ENCODE assay signal across 8 cellular contexts in genomic region chr16:84065536-84066132, GRCh38. TPM values are rescaled to one million over a fixed set of nuclear protein-coding genes. Genes with fewer than 3 reads are reported as not detected.
A peak's percentile ranks its signal among the peaks of the same experiment; 100 is the strongest.
DNase-seq lines count a peak whose midpoint lies in the region; ATAC-seq and TF ChIP-seq lines count a peak whose summit lies in the region.

No MANE protein-coding gene starts in this region.

- intact Hi-C loops in Calu3 (cut with micrococcal nuclease; ENCODE audit: unreplicated experiment) (loop anchor here (1.0 to 5.0 kb wide), 2 partner anchors 93 to 239 kb away; no protein-coding TSS in a partner anchor), PC-3 (cut with micrococcal nuclease) (no loop called here), mammary epithelial cell (cut with micrococcal nuclease) (loop anchor here (1.0 kb wide), 4 partner anchors 97 to 239 kb away; partner anchors contain the start of gene NECAB2), thyroid gland (cut with DNase I) (no loop called here), posterior vena cava (cut with DNase I) (loop anchor here in 1 of 2 donors (2.0 kb wide), 1 partner anchor 97 kb away; the partner anchor contains the start of gene NECAB2)

- H3K9me2 ChIP-seq in PC-3 (replicated peaks; ENCODE audit: low read length), result no peaks in the 10 kb centered on the region

- H3K4me1 Mint-ChIP-seq in Calu3 (ENCODE audit: low read depth, unreplicated experiment), result no peaks in the 10 kb centered on the region

- H3F3A ChIP-seq in PC-3 (ENCODE audit: low read length, unreplicated experiment), result no peaks in the 10 kb centered on the region

- H4K20me1 ChIP-seq in PC-3 (ENCODE audit: low read length) (no peaks in the 10 kb centered on the region), mammary epithelial cell (ENCODE audit: insufficient read depth, low read length) (no peaks in the 10 kb centered on the region)

- H3K4me2 ChIP-seq in PC-3 (ENCODE audit: low read length) (no peak overlapping the region), mammary epithelial cell (ENCODE audit: insufficient read depth, low read depth, low read length) (no peak overlapping the region)

- H3K9ac ChIP-seq in PC-3 (ENCODE audit: low read length) (no peak overlapping the region), mammary epithelial cell (ENCODE audit: insufficient read depth, low read length) (no peak overlapping the region), liver (ENCODE audit: low read depth in 1 of 2, low read length in 2 of 2) (no peak overlapping the region)

- POLR2A ChIA-PET in PC-3 (lab: Charles Lee; ENCODE audit: unreplicated experiment), result no interaction called here

- H3K79me2 ChIP-seq in PC-3 (ENCODE audit: low read length), result no peaks in the 10 kb centered on the region
- no peaks in the 10 kb centered on the region for H3K79me2 ChIP-seq in mammary epithelial cell (ENCODE audit: insufficient read depth, low read length)

- DNase-seq in Calu3 (peak; percentile 60), HL-60 (ENCODE audit: low read depth in 1 of 2, low spot score in 1 of 2) (peak in 1 of 2 experiments; percentile 55), PC-3 (peak; percentile 59), mammary epithelial cell (peak; percentile 44), thyroid gland (peak; percentile 41 to 43), posterior vena cava (ENCODE audit: low spot score) (no peak)

- CTCF ChIA-PET in Calu3 (lab: Charles Lee) (interaction anchor here (0.6 to 1.3 kb wide), 6 partner anchors 38 to 865 kb away, joined by 3 to 5 read pairs (median 4); no protein-coding TSS in a partner anchor), PC-3 (lab: Charles Lee) (interaction anchor here (0.6 kb wide), 1 partner anchor 107 kb away, joined by 4 read pairs; no protein-coding TSS in a partner anchor), mammary epithelial cell (lab: Charles Lee; ENCODE audit: low non-redundant PET) (interaction anchor here (0.6 kb wide), 2 partner anchors 136 to 243 kb away, joined by 3 to 7 read pairs; no protein-coding TSS in a partner anchor)

- H3K36me3 ChIP-seq in PC-3 (ENCODE audit: low read depth, low read length), result peaks cover 23% of the 10 kb centered on the region
- H3K36me3 ChIP-seq in mammary epithelial cell (ENCODE audit: insufficient read depth, low read length), result peaks cover 12% of the 10 kb centered on the region
- H3K36me3 ChIP-seq in liver (ENCODE audit: control insufficient read depth in 4 of 4, insufficient read depth in 3 of 4, low read depth in 1 of 4, low read length in 3 of 4), result peaks cover 16 to 88% (median 63%) of the 10 kb centered on the region in 4 donors
- H3K36me3 ChIP-seq in thyroid gland, result peaks cover 68 to 78% of the 10 kb centered on the region in 2 donors

- H3K27ac ChIP-seq in HL-60 (replicated peaks) (no peak overlapping the region), PC-3 (ENCODE audit: low read length) (no peak overlapping the region), mammary epithelial cell (ENCODE audit: insufficient read depth, low read depth, low read length) (no peak overlapping the region), liver (ENCODE audit: low read depth in 1 of 2, low read length in 2 of 2) (no peak overlapping the region), thyroid gland (no peak overlapping the region)

- TF ChIP-seq RAD21 in liver (IDR thresholded peaks at IDR 0.05), result peak; percentile 75 to 83

- no peak overlapping the region for H3K4me3 Mint-ChIP-seq in Calu3 (ENCODE audit: low read depth, unreplicated experiment)

- no peak for TF ChIP-seq POLR2A in thyroid gland (IDR thresholded peaks at IDR 0.05)

- H3K9me3 ChIP-seq in PC-3 (ENCODE audit: low read length), result no peaks in the 10 kb centered on the region
- H3K9me3 ChIP-seq in mammary epithelial cell (replicated peaks; ENCODE audit: insufficient read depth, low read length), result no peaks in the 10 kb centered on the region
- no peaks in the 10 kb centered on the region for H3K9me3 ChIP-seq in liver (ENCODE audit: control insufficient read depth in 4 of 4, low read length in 3 of 4)
- H3K9me3 ChIP-seq in thyroid gland, result no peaks in the 10 kb centered on the region

- H3K36me3 Mint-ChIP-seq in Calu3 (ENCODE audit: insufficient read depth, unreplicated experiment), result peaks cover 45% of the 10 kb centered on the region

- H3K4me3 ChIP-seq in HL-60 (replicated peaks; ENCODE audit: insufficient read depth, low read length) (no peak overlapping the region), PC-3 (ENCODE audit: low read length) (no peak overlapping the region), mammary epithelial cell (replicated peaks in 1 of 3; ENCODE audit: insufficient read depth in 1 of 3, low read depth in 2 of 3, low read length in 3 of 3) (no peak overlapping the region), liver (ENCODE audit: low read depth in 1 of 3, low read length in 3 of 3) (no peak overlapping the region), thyroid gland (replicated peaks in 1 of 3) (no peak overlapping the region)

- no peak overlapping the region for H2AFZ ChIP-seq in PC-3 (ENCODE audit: low read length)
- no peak overlapping the region for H2AFZ ChIP-seq in mammary epithelial cell (ENCODE audit: low read depth, low read length)

- no peak overlapping the region for H3K27ac Mint-ChIP-seq in Calu3 (ENCODE audit: unreplicated experiment)

- dilution Hi-C loops in mammary epithelial cell (cut with HindIII; ENCODE audit: low sequenced_read_pairs), result loop anchor here (5.0 kb wide), 1 partner anchor 33 kb away; no protein-coding TSS in a partner anchor

- no peaks in the 10 kb centered on the region for H3K9me3 Mint-ChIP-seq in Calu3 (ENCODE audit: low read depth, unreplicated experiment)

- H3K27me3 ChIP-seq in HL-60 (ENCODE audit: insufficient read depth, poor library complexity, severe bottlenecking) (no peaks in the 10 kb centered on the region), PC-3 (ENCODE audit: low read length) (no peaks in the 10 kb centered on the region), mammary epithelial cell (ENCODE audit: insufficient read depth, low read length) (no peaks in the 10 kb centered on the region), liver (ENCODE audit: control insufficient read depth in 4 of 4, insufficient read depth in 4 of 4, low read length in 3 of 4) (no peaks in the 10 kb centered on the region), thyroid gland (no peaks in the 10 kb centered on the region)

- 39% methylated on average over 12 of the region's 12 CpGs for WGBS in mammary epithelial cell (ENCODE audit: low coverage, missing lambda C conversion rate)
- WGBS in liver, result 50% methylated on average over 12 of the region's 12 CpGs
- WGBS in thyroid gland, 2 donors, result 49 to 52% methylated on average over 12 of the region's 12 CpGs

- H3K4me1 ChIP-seq in PC-3 (ENCODE audit: insufficient read depth, low read length) (no peaks in the 10 kb centered on the region), mammary epithelial cell (ENCODE audit: insufficient read depth, low read length) (no peaks in the 10 kb centered on the region), liver (ENCODE audit: control insufficient read depth in 4 of 4, insufficient read depth in 4 of 4, low read length in 3 of 4) (no peaks in the 10 kb centered on the region), thyroid gland (no peaks in the 10 kb centered on the region)

- BruUV-seq in Calu3 (replicated peaks; lab: Mats Ljungman, UMichigan) (no TSS peak), PC-3 (replicated peaks; lab: Mats Ljungman, UMichigan) (no TSS peak), mammary epithelial cell (replicated peaks; lab: Mats Ljungman, UMichigan) (no TSS peak)

- in situ Hi-C loops in mammary epithelial cell (cut with MboI; ENCODE audit: low sequenced_read_pairs in 2 of 2), result loop anchor here (10.0 to 25.0 kb wide), 2 partner anchors 228 to 241 kb away; no protein-coding TSS in a partner anchor

- ATAC-seq in PC-3 (peak; percentile 76), HG02973 (IDR thresholded peaks at IDR 0.05; ENCODE audit: unreplicated experiment) (no peak)

- H3K27me3 Mint-ChIP-seq in Calu3 (ENCODE audit: unreplicated experiment), result no peaks in the 10 kb centered on the region

- TF ChIP-seq CTCF in Calu3 (IDR thresholded peaks at IDR 0.05; ENCODE audit: unreplicated experiment) (peak; percentile 57), HL-60 (IDR thresholded peaks at IDR 0.05; ENCODE audit: insufficient read depth, low read length) (peak; percentile 63), PC-3 (conservative IDR thresholded peaks at IDR 0.05; ENCODE audit: low read depth, low read length) (peak; percentile 62), mammary epithelial cell (conservative IDR thresholded peaks at IDR 0.05 in 1 of 2, IDR thresholded peaks at IDR 0.05 in 1 of 2; ENCODE audit: extremely low read depth in 1 of 2, insufficient read depth in 1 of 2, low read depth in 1 of 2, low read length in 2 of 2) (peak; percentile 74 to 86), liver (IDR thresholded peaks at IDR 0.05; ENCODE audit: low read depth, low read length, missing input control) (peak; percentile 66), thyroid gland (IDR thresholded peaks at IDR 0.05) (peak in 4 of 6 experiments; percentile 18 to 53 (median 48))

TF ChIP-seq in liver, 16 proteins besides CTCF, POLR2A, EP300 and RAD21 (continues in another document):
- TF ChIP-seq RXRA (IDR thresholded peaks at IDR 0.05), result no peak
- no peak for TF ChIP-seq EGR1 (IDR thresholded peaks at IDR 0.05; ENCODE audit: low read depth in 2 of 2)
- TF ChIP-seq JUND (IDR thresholded peaks at IDR 0.05), result no peak
- no peak for TF ChIP-seq HNF4G (IDR thresholded peaks at IDR 0.05)

RNA-seq across cellular contexts. Expression of gene SLC38A8, which starts 23.0 kb away (rescaled TPM):
- total RNA-seq in Calu3 (2022) (not detected in 2 replicates), PC-3 (2014; rRNA removed) (not detected in 2 replicates), mammary epithelial cell (not detected), liver (under 1 TPM; 0.08 to 0.42 TPM), thyroid gland (not detected), posterior vena cava (not detected)
- polyA plus RNA-seq in mammary epithelial cell (not detected), liver (1 to 10 TPM in 1 of 2 donors, under 1 TPM in 1; 0.22 to 1.0 TPM)
- polyA minus RNA-seq in mammary epithelial cell, result not detected

RNA-seq across cellular contexts. Expression of gene MBTPS1, which starts 51.1 kb away (rescaled TPM):
- total RNA-seq in Calu3 (2022), result 116 and 130 TPM in 2 replicates
- 56.1 and 56.6 TPM in 2 replicates for total RNA-seq in PC-3 (2014; rRNA removed)
- 100 to 1,000 TPM in 1 of 2 donors, 10 to 100 TPM in 1; 65.0 to 101 TPM for total RNA-seq in mammary epithelial cell
- polyA plus RNA-seq in mammary epithelial cell, result 48.8 TPM
- polyA minus RNA-seq in mammary epithelial cell, result 146 TPM
- 10 to 100 TPM; 32.6 to 65.0 TPM for total RNA-seq in liver
- polyA plus RNA-seq in liver, result 10 to 100 TPM; 21.1 to 29.0 TPM
- total RNA-seq in thyroid gland, result 100 to 1,000 TPM; 126 to 185 (median 166) TPM
- total RNA-seq in posterior vena cava, result 10 to 100 TPM; 61.9 to 71.3 TPM

Comparison
In these comparisons a context has a peak if more than half of its experiments do, and no peak if none do; other contexts are left out.
1. intact Hi-C loops: an anchor here in Calu3 (1.0 to 5.0 kb wide) and mammary epithelial cell (1.0 kb wide); none called in PC-3 and thyroid gland.